ENCODE assay signal across 26 cellular contexts in the genomic region with DNA sequence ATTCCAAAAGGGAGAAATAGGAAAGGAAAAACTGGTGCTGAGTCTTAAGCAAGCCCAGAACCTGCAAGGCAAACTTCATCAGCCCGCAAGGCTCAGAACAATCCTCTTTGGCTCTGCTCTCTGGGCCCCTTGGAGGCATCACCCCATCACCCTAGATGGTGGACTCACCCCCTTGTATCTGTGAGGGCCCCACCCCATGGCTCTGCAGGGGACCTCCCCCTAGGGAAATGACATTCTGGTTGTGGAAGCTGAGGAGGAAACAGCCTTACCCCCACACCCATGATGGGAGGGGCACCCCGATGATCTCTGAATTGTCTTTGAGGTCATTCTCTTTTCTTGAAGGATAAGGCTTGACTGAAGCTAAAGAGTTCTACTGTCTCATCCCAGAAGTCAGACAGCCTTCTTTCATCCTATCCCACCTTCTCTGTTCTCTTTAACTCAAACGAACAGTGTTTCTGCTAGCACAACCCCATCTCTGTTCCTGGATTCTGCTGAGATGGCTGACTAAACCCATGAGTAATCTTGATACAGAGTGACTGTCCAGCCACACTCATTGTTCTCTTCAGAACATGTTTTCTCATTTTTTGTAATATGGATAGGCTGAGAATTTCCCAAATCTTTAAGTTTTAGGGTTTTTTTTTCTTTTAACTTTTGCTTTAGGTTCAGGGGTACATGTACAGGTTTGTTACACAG.
DNase-seq lines count a peak whose midpoint lies in the region; ATAC-seq, FAIRE-seq and TF ChIP-seq lines count a peak whose summit lies in the region.
"Had no signal": no experiment of that assay in that cellular context is flagged by ENCODE, and none has a peak within 500 bp of the region (broad histone marks: within the 10 kb centered on the region; RNA-seq: fewer than 3 reads in every experiment).

No MANE protein-coding gene starts in this region.

- H3K27me3 ChIP-seq in pancreas, result no peaks in the 10 kb centered on the region

- FAIRE-seq in pancreas (lab: Jason Lieb, UNC), result no peak
- FAIRE-seq: D721Med, G401.6, GM12878 had no signal

- no peaks in the 10 kb centered on the region for H3K9me3 ChIP-seq in pancreas

- intact Hi-C loops in pancreas (cut with DNase I), result no loop called here

- ATAC-seq in pancreas, result no peak
- ATAC-seq: GM12878, HCT116 had no signal

- peak; percentile 17 for DNase-seq in activated CD8-positive, alpha-beta memory T cell treated with anti-CD3 and anti-CD28 coated beads for 24 hours
- no peak for DNase-seq in activated CD8-positive, alpha-beta memory T cell treated with anti-CD3 and anti-CD28 coated beads, Interleukin-2, amount 50 U/mL, for 48 hours
- peak; percentile 15 for DNase-seq in HT1080 (ENCODE audit: low read depth)
- peak; percentile 20 for DNase-seq in epithelial cell of esophagus (ENCODE audit: low read depth)
- peak; percentile 69 for DNase-seq in osteocyte (ENCODE audit: extremely low spot score, unreplicated experiment)
- no peak for DNase-seq in SK-N-DZ (ENCODE audit: low spot score)
- no peak for DNase-seq in pancreas
- DNase-seq in activated CD4-positive, alpha-beta T cell treated with anti-CD3 and anti-CD28 coated beads, Interleukin-2, amount 50 U/mL, for 48 hours, result no peak
- DNase-seq: 8988T, GOT3, NCI-H1092, NCI-H1417 treated with DMSO at 0.1 percent for 48 hours, NCI-H1694 treated with DMSO at 0.1 percent for 48 hours, NCI-H2081, NCI-H2171, NCI-H226, NCI-H510A, NCI-H69, SHP77 had no signal

- no peak overlapping the region for H3K27ac Mint-ChIP-seq in osteocyte (ENCODE audit: unreplicated experiment)
- H3K27ac Mint-ChIP-seq: IgD-negative memory B cell had no signal

- H3K27ac ChIP-seq in pancreas, result no peak overlapping the region
- H3K27ac ChIP-seq: KMS-11, RWPE1 had no signal

- H3K4me3 Mint-ChIP-seq in osteocyte (ENCODE audit: unreplicated experiment), result no peak overlapping the region
- H3K4me3 Mint-ChIP-seq: IgD-negative memory B cell had no signal

- 62 to 63% methylated on average over 3 of the region's 3 CpGs for whole genome bisulfite sequencing in pancreas, 2 donors

- no peaks in the 10 kb centered on the region for H3K36me3 Mint-ChIP-seq in osteocyte (ENCODE audit: unreplicated experiment)
- H3K36me3 Mint-ChIP-seq: IgD-negative memory B cell had no signal

- TF ChIP-seq CTCF in epithelial cell of esophagus (IDR thresholded peaks at IDR 0.05; ENCODE audit: insufficient read depth, low read depth, low read length, missing control alignments), result no peak
- no peak for TF ChIP-seq CTCF in osteocyte (IDR thresholded peaks at IDR 0.05)
- no peak for TF ChIP-seq CTCF in pancreas (IDR thresholded peaks at IDR 0.05)

- H3K27me3 Mint-ChIP-seq in osteocyte (ENCODE audit: unreplicated experiment), result no peaks in the 10 kb centered on the region
- H3K27me3 Mint-ChIP-seq: IgD-negative memory B cell had no signal

- H3K9me3 Mint-ChIP-seq in osteocyte (ENCODE audit: unreplicated experiment), result peaks cover 46% of the 10 kb centered on the region

- no peaks in the 10 kb centered on the region for H3K4me1 ChIP-seq in pancreas

- H3K4me1 Mint-ChIP-seq in osteocyte (ENCODE audit: unreplicated experiment), result no peaks in the 10 kb centered on the region
- H3K4me1 Mint-ChIP-seq: IgD-negative memory B cell had no signal

- H3K36me3 ChIP-seq in pancreas, result no peaks in the 10 kb centered on the region

- H3K4me3 ChIP-seq in epithelial cell of esophagus (ENCODE audit: low read length) (no peak overlapping the region), pancreas (no peak overlapping the region)
- H3K4me3 ChIP-seq: GM12878 had no signal

Comparison
In these comparisons a context has a peak if more than half of its experiments do, and no peak if none do; other contexts are left out.
1. DNase-seq: peak in activated CD8-positive, alpha-beta memory T cell treated with anti-CD3 and anti-CD28 coated beads for 24 hours (single experiment), HT1080 (single experiment), epithelial cell of esophagus (single experiment) and osteocyte (single experiment); none in activated CD8-positive, alpha-beta memory T cell treated with anti-CD3 and anti-CD28 coated beads, Interleukin-2, amount 50 U/mL, for 48 hours (single experiment), SK-N-DZ (single experiment), pancreas (0 of 6) and activated CD4-positive, alpha-beta T cell treated with anti-CD3 and anti-CD28 coated beads, Interleukin-2, amount 50 U/mL, for 48 hours (0 of 2).